12 cellular contexts compared by ENCODE assay signal in the genomic region with DNA sequence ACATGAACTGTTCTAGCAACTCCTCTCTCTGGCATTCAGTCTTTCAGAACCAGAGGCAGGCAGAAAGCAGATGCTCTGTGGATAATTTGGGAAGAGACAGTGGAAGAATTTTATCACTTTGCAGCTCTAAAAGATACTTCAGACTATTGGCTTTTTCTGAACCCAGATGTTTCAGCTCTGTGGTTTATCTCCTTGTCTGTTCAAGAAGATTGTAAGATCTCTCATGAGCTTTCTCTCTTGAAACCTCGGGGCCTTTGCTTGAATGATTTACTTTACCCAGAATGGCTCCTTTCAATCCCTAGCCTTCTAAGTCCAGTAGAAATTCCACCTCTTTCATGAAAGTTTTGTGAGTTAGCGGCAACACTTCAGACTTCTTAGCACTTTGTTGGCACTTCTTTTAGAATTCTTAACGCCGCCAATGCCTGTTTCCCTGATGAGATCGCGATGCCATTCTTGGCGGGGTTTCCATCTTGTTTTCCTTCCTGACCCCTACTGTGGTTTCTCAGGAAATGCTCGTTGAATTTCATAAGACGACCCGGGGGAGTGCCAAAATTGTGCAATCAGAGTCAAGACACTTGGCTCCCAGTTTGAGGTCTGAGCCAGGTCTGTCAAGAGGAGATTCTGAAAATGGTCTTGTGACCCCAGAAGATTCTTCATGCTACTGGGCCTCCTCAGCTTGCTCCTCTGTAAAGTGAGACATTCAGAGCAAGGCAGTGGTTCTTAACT.
DNase-seq lines count a peak whose midpoint lies in the region; TF ChIP-seq lines count a peak whose summit lies in the region.
"Had no signal": no experiment of that assay in that cellular context is flagged by ENCODE, and none has a peak within 500 bp of the region (broad histone marks: within the 10 kb centered on the region; RNA-seq: fewer than 3 reads in every experiment).

No MANE protein-coding gene starts in this region.

- in situ Hi-C loops in astrocyte of the cerebellum (cut with HindIII; ENCODE audit: low sequenced_read_pairs), result no loop called here

- H3K27me3 ChIP-seq in HL-60 (ENCODE audit: insufficient read depth, poor library complexity, severe bottlenecking), result no peaks in the 10 kb centered on the region
- no peaks in the 10 kb centered on the region for H3K27me3 ChIP-seq in subcutaneous abdominal adipose tissue (ENCODE audit: control insufficient read depth in 5 of 5, insufficient read depth in 4 of 5, low read length in 5 of 5)

- H3K4me3 ChIP-seq in HL-60 (replicated peaks; ENCODE audit: insufficient read depth, low read length), result no peak overlapping the region
- no peak overlapping the region for H3K4me3 ChIP-seq in astrocyte of the cerebellum (ENCODE audit: low read depth, low read length)
- H3K4me3 ChIP-seq in subcutaneous abdominal adipose tissue (ENCODE audit: low read depth in 1 of 5, low read length in 5 of 5), result peak overlapping the region in 2 of 5 donors; percentile 1 to 15

- no peaks in the 10 kb centered on the region for H3K36me3 Mint-ChIP-seq in HFFc6 (ENCODE audit: low read depth)

- H3K9ac ChIP-seq in subcutaneous abdominal adipose tissue (ENCODE audit: low read length in 5 of 5), result peak overlapping the region in 4 of 5 donors; percentile 2 to 57 (median 30)

- DNase-seq in HL-60 (ENCODE audit: low read depth in 1 of 2, low spot score in 1 of 2) (peak; percentile 65 to 90), astrocyte of the cerebellum (ENCODE audit: low read depth) (peak; percentile 53), iris pigment epithelial cell (ENCODE audit: low read depth) (peak; percentile 88), HFFc6 (no peak), GM10266 (ENCODE audit: extremely low spot score) (no peak), cortex of kidney (lab: John Stamatoyannopoulos, UW) (no peak), COR-L47 (lab: John Stamatoyannopoulos, UW) (no peak)
- DNase-seq: NCI-H1092, occipital lobe had no signal

- no peaks in the 10 kb centered on the region; the same call in 1 of the 2 replicates for H3K9me3 Mint-ChIP-seq in HFFc6

- no peaks in the 10 kb centered on the region for H3K9me3 ChIP-seq in subcutaneous abdominal adipose tissue (ENCODE audit: control insufficient read depth in 5 of 5, low read length in 5 of 5)

- H3K27me3 Mint-ChIP-seq in HFFc6 (ENCODE audit: insufficient read depth), result no peaks in the 10 kb centered on the region; the same call in none of the 2 replicates

- H3K36me3 ChIP-seq in subcutaneous abdominal adipose tissue (ENCODE audit: control insufficient read depth in 5 of 5, insufficient read depth in 5 of 5, low read length in 5 of 5), result no peaks in the 10 kb centered on the region

- no peak for TF ChIP-seq CTCF in HL-60 (IDR thresholded peaks at IDR 0.05; ENCODE audit: insufficient read depth, low read length)
- TF ChIP-seq CTCF in astrocyte of the cerebellum (IDR thresholded peaks at IDR 0.05; ENCODE audit: low read depth, low read length, missing control alignments), result no peak
- TF ChIP-seq CTCF in HFFc6 (IDR thresholded peaks at IDR 0.05), result no peak
- TF ChIP-seq CTCF in GM10266 (IDR thresholded peaks at IDR 0.05; ENCODE audit: control insufficient read depth, insufficient read depth, low read depth, missing control alignments), result no peak

- H3K27ac ChIP-seq in HL-60 (replicated peaks) (peak overlapping the region; percentile 58), subcutaneous abdominal adipose tissue (ENCODE audit: low read depth, low read length) (peak overlapping the region; percentile 67)
- H3K27ac ChIP-seq: VCaP had no signal

- H3K4me1 Mint-ChIP-seq in HFFc6 (ENCODE audit: low read depth), result no peaks in the 10 kb centered on the region

- peaks cover 0 to 26% (median 22%) of the 10 kb centered on the region in 5 donors for H3K4me1 ChIP-seq in subcutaneous abdominal adipose tissue (ENCODE audit: control insufficient read depth in 5 of 5, insufficient read depth in 5 of 5, low read length in 5 of 5)

- H3K27ac Mint-ChIP-seq in HFFc6, result no peak overlapping the region
- H3K27ac Mint-ChIP-seq: activated T-helper 1 cell treated with anti-CD3 and anti-CD28 coated beads, Interleukin-12 subunit alpha, Interleukin-12 subunit beta, Interleukin-2, Interleukin-4 antibody, amounts not matched to agents 30 ng/mL and 10 ng/mL and 1 ng/mL, durations not matched to agents 14 hours and 24 hours and 36 hours had no signal

- no peak overlapping the region for H3K4me3 Mint-ChIP-seq in HFFc6
- H3K4me3 Mint-ChIP-seq: activated T-helper 1 cell treated with anti-CD3 and anti-CD28 coated beads, Interleukin-12 subunit alpha, Interleukin-12 subunit beta, Interleukin-2, Interleukin-4 antibody, amounts not matched to agents 30 ng/mL and 10 ng/mL and 1 ng/mL, durations not matched to agents 14 hours and 24 hours and 36 hours had no signal

Comparison
In these comparisons a context has a peak if more than half of its experiments do, and no peak if none do; other contexts are left out.
1. DNase-seq: peak in HL-60 (2 of 2), astrocyte of the cerebellum (single experiment) and iris pigment epithelial cell (single experiment); none in HFFc6 (single experiment), GM10266 (single experiment), cortex of kidney (single experiment) and COR-L47 (single experiment).